Comparison of ENCODE assay signal across 1 cellular context in genomic region chr10:103922659-103923058, GRCh38.
TF ChIP-seq lines count a peak whose summit lies in the region.

No MANE protein-coding gene starts in this region.

TF ChIP-seq in HEK293, 187 proteins besides CTCF, POLR2A, EP300 and RAD21 (continued from another document):
- peak; percentile 71 for TF ChIP-seq ATF2 (tag by site-specific recombination; IDR thresholded peaks at IDR 0.05; ENCODE audit: low read depth)
- no peak for TF ChIP-seq AEBP2 (tag by site-specific recombination; IDR thresholded peaks at IDR 0.05; ENCODE audit: borderline replicate concordance)
- TF ChIP-seq ZNF366 (tag by site-specific recombination; conservative IDR thresholded peaks at IDR 0.05): 0 out of 2 replicates have a peak, but pooled peaks have one; percentile 47
- peak; percentile 41 for TF ChIP-seq PRDM10 (tag by site-specific recombination; IDR thresholded peaks at IDR 0.05)
- TF ChIP-seq ZNF140 (tag by site-specific recombination; IDR thresholded peaks at IDR 0.05): no peak
- TF ChIP-seq ZNF629 (tag by site-specific recombination; IDR thresholded peaks at IDR 0.05): peak; percentile 50
- TF ChIP-seq PRDM2 (tag by site-specific recombination; IDR thresholded peaks at IDR 0.05; ENCODE audit: borderline replicate concordance): no peak
- TF ChIP-seq ZNF302 (tag by site-specific recombination; IDR thresholded peaks at IDR 0.05; ENCODE audit: low read depth): no peak
- TF ChIP-seq ZFHX2 (tag by site-specific recombination; conservative IDR thresholded peaks at IDR 0.05): no peak
- 0 out of 2 replicates have a peak, but pooled peaks have one; percentile 5 for TF ChIP-seq EGR2 (tag by site-specific recombination; IDR thresholded peaks at IDR 0.05; ENCODE audit: low read depth)
- TF ChIP-seq ZNF248 (tag by site-specific recombination; IDR thresholded peaks at IDR 0.05): no peak
- no peak for TF ChIP-seq ZSCAN4 (tag by site-specific recombination; IDR thresholded peaks at IDR 0.05)
